ENCODE assay signal across 16 cellular contexts in the genomic region with DNA sequence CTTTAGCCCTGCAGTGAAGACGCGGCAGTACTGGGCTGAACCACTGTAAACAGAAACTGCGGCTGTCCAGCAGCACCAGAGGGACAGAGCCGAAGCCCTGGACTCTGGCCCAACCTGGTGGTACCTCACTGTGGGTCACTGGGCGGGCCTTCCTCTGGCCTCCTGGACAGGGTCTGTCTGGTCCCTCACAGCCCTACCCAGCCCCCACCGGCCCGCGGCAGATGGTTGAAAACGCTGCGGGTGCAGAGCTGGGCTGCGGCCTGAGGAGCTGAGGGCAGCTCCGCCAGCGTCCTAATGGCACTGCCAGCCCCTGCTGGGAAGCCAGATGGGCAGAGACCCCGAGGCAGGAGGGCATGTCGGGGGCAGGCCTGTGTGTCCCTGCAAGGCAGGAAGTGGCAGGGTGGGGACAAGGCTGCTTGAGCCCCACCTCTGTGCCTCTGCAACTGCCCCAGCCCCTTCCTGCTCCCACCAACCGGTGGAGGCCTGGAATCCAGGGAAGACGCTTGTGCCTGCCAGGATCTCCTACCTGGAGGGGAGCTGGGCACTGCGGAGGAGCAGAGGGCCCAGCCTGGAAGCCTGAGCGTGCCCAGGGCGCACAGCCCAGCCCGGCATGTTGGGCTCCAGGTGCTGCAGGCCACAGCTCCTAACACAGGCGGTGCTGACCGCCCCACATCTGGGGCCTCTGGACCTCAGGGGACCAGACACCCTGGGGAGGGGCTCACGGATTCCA. TPM values are rescaled to one million over a fixed set of nuclear protein-coding genes. Genes with fewer than 3 reads are reported as not detected.
DNase-seq lines count a peak whose midpoint lies in the region; ATAC-seq and TF ChIP-seq lines count a peak whose summit lies in the region.
"Had no signal": no experiment of that assay in that cellular context is flagged by ENCODE, and none has a peak within 500 bp of the region (broad histone marks: within the 10 kb centered on the region; RNA-seq: fewer than 3 reads in every experiment).

No MANE protein-coding gene starts in this region.

- intact Hi-C loops in Right ventricle myocardium inferior (cut with DNase I) (no loop called here), cardiac septum (cut with DNase I) (no loop called here), heart right ventricle (cut with DNase I) (loop anchor here in 1 of 10 donors (10.0 kb wide), 1 partner anchor 48 kb away; no protein-coding TSS in a partner anchor)

- H3K27ac ChIP-seq in heart right ventricle (peak overlapping the region in 6 of 10 donors; percentile 4 to 48 (median 20)), osteoblast (ENCODE audit: low read depth, low read length) (no peak overlapping the region), GM23248 (no peak overlapping the region)
- H3K27ac ChIP-seq: A549, PC-9, tibial artery had no signal

- in situ Hi-C loops in GM23248 (cut with MboI): no loop called here

- no peak overlapping the region for H3K4me2 ChIP-seq in osteoblast (ENCODE audit: insufficient read depth, low read length)
- no peak overlapping the region for H3K4me2 ChIP-seq in GM23248 (ENCODE audit: unreplicated experiment)
- H3K4me2 ChIP-seq: A549, PC-9 had no signal

- peak; percentile 57 for DNase-seq in Right ventricle myocardium inferior (ENCODE audit: missing footprints)
- no peak for DNase-seq in cardiac septum (ENCODE audit: low spot score)
- peak in 1 of 2 donors; percentile 21 for DNase-seq in heart right ventricle
- peak; percentile 84 for DNase-seq in osteoblast (ENCODE audit: insufficient read length, low spot score, missing footprints)
- DNase-seq in GM23248: no peak
- no peak for DNase-seq in KG1 (lab: John Stamatoyannopoulos, UW)
- DNase-seq: activated CD4-positive, alpha-beta T cell treated with anti-CD3 and anti-CD28 coated beads, Interleukin-2, amount 50 U/mL, for 1 hour; activated gamma-delta T cell treated with Interleukin-2 at 50 U/mL for 16 hours; GOT3; NCI-H226; PC-9; T-helper 2 cell had no signal

- H3K27me3 ChIP-seq in heart right ventricle (no peaks in the 10 kb centered on the region), osteoblast (ENCODE audit: insufficient read depth, low read length) (no peaks in the 10 kb centered on the region), GM23248 (replicated peaks; ENCODE audit: insufficient read depth) (no peaks in the 10 kb centered on the region)
- H3K27me3 ChIP-seq: tibial artery had no signal

- 67 to 69% methylated on average over 24 of the region's 24 CpGs for WGBS in heart right ventricle, 2 donors
- 81 to 85% methylated on average over 20 to 24 of the region's 24 CpGs for WGBS in GM23248 (ENCODE audit: low coverage in 1 of 2, low lambda C conversion rate in 2 of 2, missing lambda C conversion rate in 2 of 2), 2 experiments

- H3K4me3 ChIP-seq in heart right ventricle (no peak overlapping the region), osteoblast (ENCODE audit: insufficient read depth, low read length) (no peak overlapping the region), GM23248 (no peak overlapping the region)
- H3K4me3 ChIP-seq: A549, PC-9, tibial artery had no signal

- TF ChIP-seq CTCF in heart right ventricle (IDR thresholded peaks at IDR 0.05): no peak
- TF ChIP-seq CTCF in osteoblast (IDR thresholded peaks at IDR 0.05; ENCODE audit: extremely low read depth, low read depth, low read length): no peak

- H3K4me1 ChIP-seq in heart right ventricle (peaks cover 27 to 77% (median 56%) of the 10 kb centered on the region in 9 donors), osteoblast (ENCODE audit: insufficient read depth, low read length) (no peaks in the 10 kb centered on the region), GM23248 (ENCODE audit: insufficient read depth) (no peaks in the 10 kb centered on the region)
- H3K4me1 ChIP-seq: A549 had no signal

- H3K9me3 ChIP-seq in heart right ventricle (no peaks in the 10 kb centered on the region), osteoblast (ENCODE audit: low read depth, low read length) (no peaks in the 10 kb centered on the region), GM23248 (ENCODE audit: low read depth) (no peaks in the 10 kb centered on the region)
- H3K9me3 ChIP-seq: A549, tibial artery had no signal

- no peaks in the 10 kb centered on the region for H3F3A ChIP-seq in GM23248 (ENCODE audit: insufficient read depth)

- no peaks in the 10 kb centered on the region for H3K79me2 ChIP-seq in osteoblast (ENCODE audit: insufficient read depth, low read length)
- H3K79me2 ChIP-seq in GM23248 (ENCODE audit: insufficient read depth): peaks cover 4% of the 10 kb centered on the region

- H3K36me3 ChIP-seq in heart right ventricle (no peaks in the 10 kb centered on the region), osteoblast (ENCODE audit: insufficient read depth, low read length) (no peaks in the 10 kb centered on the region), GM23248 (ENCODE audit: low read depth) (no peaks in the 10 kb centered on the region)

- H4K20me1 ChIP-seq in osteoblast (ENCODE audit: insufficient read depth, low read length): peaks cover 31% of the 10 kb centered on the region
- H4K20me1 ChIP-seq in GM23248 (ENCODE audit: insufficient read depth): no peaks in the 10 kb centered on the region

- H3K9ac ChIP-seq in GM23248: no peak overlapping the region

- ATAC-seq in Right ventricle myocardium inferior (no peak), heart right ventricle (peak in 6 of 8 donors; percentile 2 to 35 (median 8)), GM21515 (IDR thresholded peaks at IDR 0.05; ENCODE audit: unreplicated experiment) (no peak), GM21717 (IDR thresholded peaks at IDR 0.05; ENCODE audit: unreplicated experiment) (no peak)

- no peak overlapping the region for H2AFZ ChIP-seq in osteoblast (ENCODE audit: low read length)
- no peak overlapping the region for H2AFZ ChIP-seq in GM23248
- H2AFZ ChIP-seq: PC-9 had no signal

- no peaks in the 10 kb centered on the region for H3K9me2 ChIP-seq in GM23248 (ENCODE audit: insufficient read depth)

RNA-seq across cellular contexts. Expression of gene HS6ST1, which starts 36.3 kb away (rescaled TPM):
- total RNA-seq in Right ventricle myocardium inferior (34.9 TPM), cardiac septum (14.4 TPM), heart right ventricle (10 to 100 TPM; 14.6 to 51.6 (median 19.0) TPM), osteoblast (16.5 and 18.8 TPM in 2 replicates)
- polyA plus RNA-seq in heart right ventricle (10 to 100 TPM; 10.5 to 13.6 TPM), GM23248 (2016; fragmentation: Nextera tagmentation; extraction: Ambion mirVana) (3.3 and 4.0 TPM in 2 replicates)
- total RNA-seq in GM23248 (2014; rRNA removed; shearing (Covaris generic)): 27.3 and 35.8 TPM in 2 replicates

Comparison
In these comparisons a context has a peak if more than half of its experiments do, and no peak if none do; other contexts are left out.
1. ATAC-seq: peak in heart right ventricle (6 of 8); none in Right ventricle myocardium inferior (single experiment), GM21515 (single experiment) and GM21717 (single experiment).
2. DNase-seq: peak in Right ventricle myocardium inferior (single experiment) and osteoblast (single experiment); none in cardiac septum (single experiment), GM23248 (single experiment) and KG1 (single experiment).
3. H3K27ac ChIP-seq: peak in heart right ventricle (6 of 10); none in osteoblast (single experiment) and GM23248 (single experiment).